Comparison of ENCODE assay signal across 11 cellular contexts in genomic region chr18:42183746-42184145, GRCh38.
DNase-seq lines count a peak whose midpoint lies in the region; ATAC-seq, FAIRE-seq and TF ChIP-seq lines count a peak whose summit lies in the region.
"Had no signal": no experiment of that assay in that cellular context is flagged by ENCODE, and none has a peak within 500 bp of the region (broad histone marks: within the 10 kb centered on the region; RNA-seq: fewer than 3 reads in every experiment).

No MANE protein-coding gene starts in this region.

- H3K4me3 ChIP-seq in epithelial cell of esophagus (ENCODE audit: low read length) (no peak overlapping the region), retinal pigment epithelial cell (ENCODE audit: low read length) (no peak overlapping the region)
- H3K4me3 ChIP-seq: esophagus squamous epithelium, testis had no signal

- TF ChIP-seq CTCF in epithelial cell of esophagus (IDR thresholded peaks at IDR 0.05; ENCODE audit: insufficient read depth, low read depth, low read length, missing control alignments) (no peak), retinal pigment epithelial cell (conservative IDR thresholded peaks at IDR 0.05; ENCODE audit: low read depth, low read length) (no peak)

- no peak for ATAC-seq in HG02763 (IDR thresholded peaks at IDR 0.05; ENCODE audit: unreplicated experiment)
- ATAC-seq: activated naive CD8-positive, alpha-beta T cell treated with anti-CD3 and anti-CD28 coated beads, Interleukin-2, amount 50 U/mL, for 24 hours had no signal

- FAIRE-seq in RCC 7860 (lab: Jason Lieb, UNC) = peak; percentile 97

- DNase-seq in GM04503 (ENCODE audit: low read depth) (peak; percentile 64), RCC 7860 (ENCODE audit: low spot score) (peak; percentile 90), epithelial cell of esophagus (ENCODE audit: low read depth) (peak; percentile 70), retinal pigment epithelial cell (ENCODE audit: low read depth) (peak; percentile 51), NOMO-1 treated with DMSO at 0.1 percent for 48 hours (lab: John Stamatoyannopoulos, UW; ENCODE audit: unreplicated experiment) (no peak), NCI-H774 (lab: John Stamatoyannopoulos, UW) (no peak)
- no peak for DNase-seq in activated naive CD4-positive, alpha-beta T cell treated with Interleukin-2 at 50 U/mL for 16 hours
- DNase-seq: activated naive CD8-positive, alpha-beta T cell treated with anti-CD3 and anti-CD28 coated beads, Interleukin-2, amount 50 U/mL, for 24 hours; esophagus squamous epithelium; testis had no signal

Comparison
In these comparisons a context has a peak if more than half of its experiments do, and no peak if none do; other contexts are left out.
1. DNase-seq: peak in GM04503 (single experiment), RCC 7860 (single experiment), epithelial cell of esophagus (single experiment) and retinal pigment epithelial cell (single experiment); none in NOMO-1 treated with DMSO at 0.1 percent for 48 hours (single experiment), NCI-H774 (single experiment) and activated naive CD4-positive, alpha-beta T cell treated with Interleukin-2 at 50 U/mL for 16 hours (single experiment).